ENCODE assay signal across 1 cellular context in the genomic region with DNA sequence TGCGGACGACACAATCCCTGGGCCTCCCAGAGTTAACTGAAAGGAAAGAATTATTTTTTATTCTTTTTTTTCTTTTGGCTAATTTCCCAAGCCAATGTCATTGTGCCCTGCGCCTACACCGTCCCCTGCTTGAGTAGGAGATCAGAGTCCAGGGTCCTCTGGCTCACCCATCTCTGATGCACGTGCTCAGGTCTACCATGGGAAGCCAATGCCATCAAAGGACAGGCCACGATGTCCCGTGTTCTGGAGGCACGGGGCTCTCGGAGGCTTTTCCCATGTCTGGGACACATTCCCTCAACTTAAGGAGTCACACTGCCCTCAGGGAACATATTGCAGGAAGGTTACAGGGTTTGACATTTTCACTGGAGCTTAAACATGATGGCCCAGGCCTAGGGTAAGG.
TF ChIP-seq lines count a peak whose summit lies in the region.

No MANE protein-coding gene starts in this region.

TF ChIP-seq in HepG2, 621 proteins besides CTCF, POLR2A, EP300 and RAD21 (continued from another document and continues in another):
- TF ChIP-seq, protein P1, sequence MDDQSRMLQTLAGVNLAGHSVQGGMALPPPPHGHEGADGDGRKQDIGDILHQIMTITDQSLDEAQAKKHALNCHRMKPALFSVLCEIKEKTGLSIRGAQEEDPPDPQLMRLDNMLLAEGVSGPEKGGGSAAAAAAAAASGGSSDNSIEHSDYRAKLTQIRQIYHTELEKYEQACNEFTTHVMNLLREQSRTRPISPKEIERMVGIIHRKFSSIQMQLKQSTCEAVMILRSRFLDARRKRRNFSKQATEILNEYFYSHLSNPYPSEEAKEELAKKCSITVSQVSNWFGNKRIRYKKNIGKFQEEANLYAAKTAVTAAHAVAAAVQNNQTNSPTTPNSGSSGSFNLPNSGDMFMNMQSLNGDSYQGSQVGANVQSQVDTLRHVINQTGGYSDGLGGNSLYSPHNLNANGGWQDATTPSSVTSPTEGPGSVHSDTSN (CRISPR knock-in tag; IDR thresholded peaks at IDR 0.05; ENCODE audit: borderline replicate concordance), result no peak
- no peak for TF ChIP-seq SP1 (IDR thresholded peaks at IDR 0.05)
- no peak for TF ChIP-seq SP1 (CRISPR knock-in tag; IDR thresholded peaks at IDR 0.05)
- TF ChIP-seq RBM39 (IDR thresholded peaks at IDR 0.05; ENCODE audit: low read depth, low read length, poor library complexity, severe bottlenecking), result no peak
- TF ChIP-seq MEF2D (CRISPR knock-in tag; IDR thresholded peaks at IDR 0.05), result no peak
- TF ChIP-seq, protein P2, sequence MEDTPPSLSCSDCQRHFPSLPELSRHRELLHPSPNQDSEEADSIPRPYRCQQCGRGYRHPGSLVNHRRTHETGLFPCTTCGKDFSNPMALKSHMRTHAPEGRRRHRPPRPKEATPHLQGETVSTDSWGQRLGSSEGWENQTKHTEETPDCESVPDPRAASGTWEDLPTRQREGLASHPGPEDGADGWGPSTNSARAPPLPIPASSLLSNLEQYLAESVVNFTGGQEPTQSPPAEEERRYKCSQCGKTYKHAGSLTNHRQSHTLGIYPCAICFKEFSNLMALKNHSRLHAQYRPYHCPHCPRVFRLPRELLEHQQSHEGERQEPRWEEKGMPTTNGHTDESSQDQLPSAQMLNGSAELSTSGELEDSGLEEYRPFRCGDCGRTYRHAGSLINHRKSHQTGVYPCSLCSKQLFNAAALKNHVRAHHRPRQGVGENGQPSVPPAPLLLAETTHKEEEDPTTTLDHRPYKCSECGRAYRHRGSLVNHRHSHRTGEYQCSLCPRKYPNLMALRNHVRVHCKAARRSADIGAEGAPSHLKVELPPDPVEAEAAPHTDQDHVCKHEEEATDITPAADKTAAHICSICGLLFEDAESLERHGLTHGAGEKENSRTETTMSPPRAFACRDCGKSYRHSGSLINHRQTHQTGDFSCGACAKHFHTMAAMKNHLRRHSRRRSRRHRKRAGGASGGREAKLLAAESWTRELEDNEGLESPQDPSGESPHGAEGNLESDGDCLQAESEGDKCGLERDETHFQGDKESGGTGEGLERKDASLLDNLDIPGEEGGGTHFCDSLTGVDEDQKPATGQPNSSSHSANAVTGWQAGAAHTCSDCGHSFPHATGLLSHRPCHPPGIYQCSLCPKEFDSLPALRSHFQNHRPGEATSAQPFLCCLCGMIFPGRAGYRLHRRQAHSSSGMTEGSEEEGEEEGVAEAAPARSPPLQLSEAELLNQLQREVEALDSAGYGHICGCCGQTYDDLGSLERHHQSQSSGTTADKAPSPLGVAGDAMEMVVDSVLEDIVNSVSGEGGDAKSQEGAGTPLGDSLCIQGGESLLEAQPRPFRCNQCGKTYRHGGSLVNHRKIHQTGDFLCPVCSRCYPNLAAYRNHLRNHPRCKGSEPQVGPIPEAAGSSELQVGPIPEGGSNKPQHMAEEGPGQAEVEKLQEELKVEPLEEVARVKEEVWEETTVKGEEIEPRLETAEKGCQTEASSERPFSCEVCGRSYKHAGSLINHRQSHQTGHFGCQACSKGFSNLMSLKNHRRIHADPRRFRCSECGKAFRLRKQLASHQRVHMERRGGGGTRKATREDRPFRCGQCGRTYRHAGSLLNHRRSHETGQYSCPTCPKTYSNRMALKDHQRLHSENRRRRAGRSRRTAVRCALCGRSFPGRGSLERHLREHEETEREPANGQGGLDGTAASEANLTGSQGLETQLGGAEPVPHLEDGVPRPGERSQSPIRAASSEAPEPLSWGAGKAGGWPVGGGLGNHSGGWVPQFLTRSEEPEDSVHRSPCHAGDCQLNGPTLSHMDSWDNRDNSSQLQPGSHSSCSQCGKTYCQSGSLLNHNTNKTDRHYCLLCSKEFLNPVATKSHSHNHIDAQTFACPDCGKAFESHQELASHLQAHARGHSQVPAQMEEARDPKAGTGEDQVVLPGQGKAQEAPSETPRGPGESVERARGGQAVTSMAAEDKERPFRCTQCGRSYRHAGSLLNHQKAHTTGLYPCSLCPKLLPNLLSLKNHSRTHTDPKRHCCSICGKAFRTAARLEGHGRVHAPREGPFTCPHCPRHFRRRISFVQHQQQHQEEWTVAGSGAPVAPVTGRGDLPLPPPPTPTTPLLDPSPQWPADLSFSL (CRISPR knock-in tag; IDR thresholded peaks at IDR 0.05), result no peak
- TF ChIP-seq FOSL2 (CRISPR knock-in tag; IDR thresholded peaks at IDR 0.05), result 0 out of 2 replicates have a peak, but pooled peaks have one; percentile 5
- TF ChIP-seq HNRNPUL1 (IDR thresholded peaks at IDR 0.05; ENCODE audit: low read depth, low read length), result no peak
- TF ChIP-seq, protein P3, sequence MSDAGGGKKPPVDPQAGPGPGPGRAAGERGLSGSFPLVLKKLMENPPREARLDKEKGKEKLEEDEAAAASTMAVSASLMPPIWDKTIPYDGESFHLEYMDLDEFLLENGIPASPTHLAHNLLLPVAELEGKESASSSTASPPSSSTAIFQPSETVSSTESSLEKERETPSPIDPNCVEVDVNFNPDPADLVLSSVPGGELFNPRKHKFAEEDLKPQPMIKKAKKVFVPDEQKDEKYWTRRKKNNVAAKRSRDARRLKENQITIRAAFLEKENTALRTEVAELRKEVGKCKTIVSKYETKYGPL (CRISPR knock-in tag; IDR thresholded peaks at IDR 0.05), result 0 out of 2 replicates have a peak, but pooled peaks have one; percentile 17
- no peak for TF ChIP-seq REXO4 (CRISPR knock-in tag; IDR thresholded peaks at IDR 0.05; ENCODE audit: borderline replicate concordance)
- TF ChIP-seq FOXO1 (CRISPR knock-in tag; IDR thresholded peaks at IDR 0.05), result no peak
- TF ChIP-seq HNF4A (CRISPR knock-in tag; IDR thresholded peaks at IDR 0.05), result peak; percentile 81
- TF ChIP-seq U2AF2 (IDR thresholded peaks at IDR 0.05; ENCODE audit: low read depth, low read length), result no peak
- TF ChIP-seq FOXJ3 (CRISPR knock-in tag; IDR thresholded peaks at IDR 0.05; ENCODE audit: borderline replicate concordance), result peak; percentile 25; the same call in 1 of the 2 replicates
- no peak for TF ChIP-seq ZNF883 (CRISPR knock-in tag; IDR thresholded peaks at IDR 0.05; ENCODE audit: not compliant biosample characterization)
- TF ChIP-seq ZNF432 (CRISPR knock-in tag; IDR thresholded peaks at IDR 0.05; ENCODE audit: borderline replicate concordance), result no peak
- no peak for TF ChIP-seq ARNTL (CRISPR knock-in tag; IDR thresholded peaks at IDR 0.05)
- TF ChIP-seq ZNF350 (CRISPR knock-in tag; IDR thresholded peaks at IDR 0.05; ENCODE audit: borderline replicate concordance, low read depth), result peak; percentile 40; the same call in 1 of the 2 replicates
- TF ChIP-seq HNRNPL (IDR thresholded peaks at IDR 0.05; ENCODE audit: low read depth, low read length), result no peak
- TF ChIP-seq, protein P4, sequence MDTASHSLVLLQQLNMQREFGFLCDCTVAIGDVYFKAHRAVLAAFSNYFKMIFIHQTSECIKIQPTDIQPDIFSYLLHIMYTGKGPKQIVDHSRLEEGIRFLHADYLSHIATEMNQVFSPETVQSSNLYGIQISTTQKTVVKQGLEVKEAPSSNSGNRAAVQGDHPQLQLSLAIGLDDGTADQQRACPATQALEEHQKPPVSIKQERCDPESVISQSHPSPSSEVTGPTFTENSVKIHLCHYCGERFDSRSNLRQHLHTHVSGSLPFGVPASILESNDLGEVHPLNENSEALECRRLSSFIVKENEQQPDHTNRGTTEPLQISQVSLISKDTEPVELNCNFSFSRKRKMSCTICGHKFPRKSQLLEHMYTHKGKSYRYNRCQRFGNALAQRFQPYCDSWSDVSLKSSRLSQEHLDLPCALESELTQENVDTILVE (CRISPR knock-in tag; IDR thresholded peaks at IDR 0.05), result no peak
- TF ChIP-seq NFYB (CRISPR knock-in tag; IDR thresholded peaks at IDR 0.05), result no peak
- peak; percentile 37; the same call in 1 of the 2 replicates for TF ChIP-seq MED1 (CRISPR knock-in tag; IDR thresholded peaks at IDR 0.05)
- TF ChIP-seq, protein P5, sequence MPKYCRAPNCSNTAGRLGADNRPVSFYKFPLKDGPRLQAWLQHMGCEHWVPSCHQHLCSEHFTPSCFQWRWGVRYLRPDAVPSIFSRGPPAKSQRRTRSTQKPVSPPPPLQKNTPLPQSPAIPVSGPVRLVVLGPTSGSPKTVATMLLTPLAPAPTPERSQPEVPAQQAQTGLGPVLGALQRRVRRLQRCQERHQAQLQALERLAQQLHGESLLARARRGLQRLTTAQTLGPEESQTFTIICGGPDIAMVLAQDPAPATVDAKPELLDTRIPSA (CRISPR knock-in tag; IDR thresholded peaks at IDR 0.05; ENCODE audit: borderline replicate concordance), result no peak
- no peak for TF ChIP-seq PRPF4 (IDR thresholded peaks at IDR 0.05; ENCODE audit: low read depth, low read length, poor library complexity, severe bottlenecking)
- TF ChIP-seq HNRNPK (IDR thresholded peaks at IDR 0.05; ENCODE audit: low read depth, low read length, poor library complexity, severe bottlenecking), result no peak
- no peak for TF ChIP-seq JUNB (CRISPR knock-in tag; IDR thresholded peaks at IDR 0.05; ENCODE audit: borderline replicate concordance)
- peak; percentile 99 for TF ChIP-seq ZNF644 (CRISPR knock-in tag; IDR thresholded peaks at IDR 0.05; ENCODE audit: low read depth)
- TF ChIP-seq RELA (CRISPR knock-in tag; IDR thresholded peaks at IDR 0.05), result no peak
- 0 out of 2 replicates have a peak, but pooled peaks have one; percentile 28 for TF ChIP-seq HMG20A (CRISPR knock-in tag; IDR thresholded peaks at IDR 0.05; ENCODE audit: borderline replicate concordance)
- TF ChIP-seq SALL1 (CRISPR knock-in tag; IDR thresholded peaks at IDR 0.05), result peak; percentile 59
- TF ChIP-seq, protein P6, sequence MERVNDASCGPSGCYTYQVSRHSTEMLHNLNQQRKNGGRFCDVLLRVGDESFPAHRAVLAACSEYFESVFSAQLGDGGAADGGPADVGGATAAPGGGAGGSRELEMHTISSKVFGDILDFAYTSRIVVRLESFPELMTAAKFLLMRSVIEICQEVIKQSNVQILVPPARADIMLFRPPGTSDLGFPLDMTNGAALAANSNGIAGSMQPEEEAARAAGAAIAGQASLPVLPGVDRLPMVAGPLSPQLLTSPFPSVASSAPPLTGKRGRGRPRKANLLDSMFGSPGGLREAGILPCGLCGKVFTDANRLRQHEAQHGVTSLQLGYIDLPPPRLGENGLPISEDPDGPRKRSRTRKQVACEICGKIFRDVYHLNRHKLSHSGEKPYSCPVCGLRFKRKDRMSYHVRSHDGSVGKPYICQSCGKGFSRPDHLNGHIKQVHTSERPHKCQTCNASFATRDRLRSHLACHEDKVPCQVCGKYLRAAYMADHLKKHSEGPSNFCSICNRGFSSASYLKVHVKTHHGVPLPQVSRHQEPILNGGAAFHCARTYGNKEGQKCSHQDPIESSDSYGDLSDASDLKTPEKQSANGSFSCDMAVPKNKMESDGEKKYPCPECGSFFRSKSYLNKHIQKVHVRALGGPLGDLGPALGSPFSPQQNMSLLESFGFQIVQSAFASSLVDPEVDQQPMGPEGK (CRISPR knock-in tag; IDR thresholded peaks at IDR 0.05), result peak; percentile 25; the same call in 1 of the 2 replicates
- no peak for TF ChIP-seq YEATS4 (CRISPR knock-in tag; IDR thresholded peaks at IDR 0.05; ENCODE audit: borderline replicate concordance)
- TF ChIP-seq KMT2A (CRISPR knock-in tag; IDR thresholded peaks at IDR 0.05), result no peak
- TF ChIP-seq KDM1A (CRISPR knock-in tag; IDR thresholded peaks at IDR 0.05), result 0 out of 2 replicates have a peak, but pooled peaks have one; percentile 12
- TF ChIP-seq MTF1 (CRISPR knock-in tag; IDR thresholded peaks at IDR 0.05), result no peak
- TF ChIP-seq, protein P7, sequence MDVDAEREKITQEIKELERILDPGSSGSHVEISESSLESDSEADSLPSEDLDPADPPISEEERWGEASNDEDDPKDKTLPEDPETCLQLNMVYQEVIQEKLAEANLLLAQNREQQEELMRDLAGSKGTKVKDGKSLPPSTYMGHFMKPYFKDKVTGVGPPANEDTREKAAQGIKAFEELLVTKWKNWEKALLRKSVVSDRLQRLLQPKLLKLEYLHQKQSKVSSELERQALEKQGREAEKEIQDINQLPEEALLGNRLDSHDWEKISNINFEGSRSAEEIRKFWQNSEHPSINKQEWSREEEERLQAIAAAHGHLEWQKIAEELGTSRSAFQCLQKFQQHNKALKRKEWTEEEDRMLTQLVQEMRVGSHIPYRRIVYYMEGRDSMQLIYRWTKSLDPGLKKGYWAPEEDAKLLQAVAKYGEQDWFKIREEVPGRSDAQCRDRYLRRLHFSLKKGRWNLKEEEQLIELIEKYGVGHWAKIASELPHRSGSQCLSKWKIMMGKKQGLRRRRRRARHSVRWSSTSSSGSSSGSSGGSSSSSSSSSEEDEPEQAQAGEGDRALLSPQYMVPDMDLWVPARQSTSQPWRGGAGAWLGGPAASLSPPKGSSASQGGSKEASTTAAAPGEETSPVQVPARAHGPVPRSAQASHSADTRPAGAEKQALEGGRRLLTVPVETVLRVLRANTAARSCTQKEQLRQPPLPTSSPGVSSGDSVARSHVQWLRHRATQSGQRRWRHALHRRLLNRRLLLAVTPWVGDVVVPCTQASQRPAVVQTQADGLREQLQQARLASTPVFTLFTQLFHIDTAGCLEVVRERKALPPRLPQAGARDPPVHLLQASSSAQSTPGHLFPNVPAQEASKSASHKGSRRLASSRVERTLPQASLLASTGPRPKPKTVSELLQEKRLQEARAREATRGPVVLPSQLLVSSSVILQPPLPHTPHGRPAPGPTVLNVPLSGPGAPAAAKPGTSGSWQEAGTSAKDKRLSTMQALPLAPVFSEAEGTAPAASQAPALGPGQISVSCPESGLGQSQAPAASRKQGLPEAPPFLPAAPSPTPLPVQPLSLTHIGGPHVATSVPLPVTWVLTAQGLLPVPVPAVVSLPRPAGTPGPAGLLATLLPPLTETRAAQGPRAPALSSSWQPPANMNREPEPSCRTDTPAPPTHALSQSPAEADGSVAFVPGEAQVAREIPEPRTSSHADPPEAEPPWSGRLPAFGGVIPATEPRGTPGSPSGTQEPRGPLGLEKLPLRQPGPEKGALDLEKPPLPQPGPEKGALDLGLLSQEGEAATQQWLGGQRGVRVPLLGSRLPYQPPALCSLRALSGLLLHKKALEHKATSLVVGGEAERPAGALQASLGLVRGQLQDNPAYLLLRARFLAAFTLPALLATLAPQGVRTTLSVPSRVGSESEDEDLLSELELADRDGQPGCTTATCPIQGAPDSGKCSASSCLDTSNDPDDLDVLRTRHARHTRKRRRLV (CRISPR knock-in tag; IDR thresholded peaks at IDR 0.05), result no peak
- TF ChIP-seq RARA (CRISPR knock-in tag; IDR thresholded peaks at IDR 0.05), result peak; percentile 48; the same call in 1 of the 2 replicates
